ENCODE assay signal across 11 cellular contexts in genomic region chr12:6229224-6229748, GRCh38. TPM values are rescaled to one million over a fixed set of nuclear protein-coding genes. Genes with fewer than 3 reads are reported as not detected.
A peak's percentile ranks its signal among the peaks of the same experiment; 100 is the strongest.
DNase-seq lines count a peak whose midpoint lies in the region; ATAC-seq and TF ChIP-seq lines count a peak whose summit lies in the region.
"Had no signal": no experiment of that assay in that cellular context is flagged by ENCODE, and none has a peak within 500 bp of the region (broad histone marks: within the 10 kb centered on the region; RNA-seq: fewer than 3 reads in every experiment).

No MANE protein-coding gene starts in this region.

- H2AFZ ChIP-seq in neuronal stem cell (ENCODE audit: low read length), result no peak overlapping the region

- H2BK12ac ChIP-seq in neuronal stem cell (ENCODE audit: low read length), result no peak overlapping the region

- no peak overlapping the region for H2BK5ac ChIP-seq in neuronal stem cell (ENCODE audit: low read length)

- H4K91ac ChIP-seq in neuronal stem cell (ENCODE audit: low read depth, low read length, poor library complexity), result no peak overlapping the region

- intact Hi-C loops in left cardiac atrium (cut with DNase I) (no loop called here), aorta (cut with DNase I) (loop anchor here (2.0 kb wide), 1 partner anchor 50 kb away; no protein-coding TSS in a partner anchor)

- TF ChIP-seq CTCF in right atrium auricular region (IDR thresholded peaks at IDR 0.05), result no peak

- TF ChIP-seq POLR2A in erythroblast (IDR thresholded peaks at IDR 0.05; ENCODE audit: low read length), result no peak

- no peak overlapping the region for H3K14ac ChIP-seq in neuronal stem cell (ENCODE audit: low read length)

- ATAC-seq in left cardiac atrium (no peak), aorta (ENCODE audit: low FRiP score) (peak; percentile 17), HG03039 (IDR thresholded peaks at IDR 0.05; ENCODE audit: unreplicated experiment) (no peak)

- peaks cover 16% of the 10 kb centered on the region for H3K36me3 ChIP-seq in right atrium auricular region
- H3K36me3 ChIP-seq in neuronal stem cell (replicated peaks in 1 of 2; ENCODE audit: control insufficient read depth in 2 of 2, insufficient read depth in 2 of 2, low read length in 2 of 2), result no peaks in the 10 kb centered on the region
- no peaks in the 10 kb centered on the region for H3K36me3 ChIP-seq in aorta (ENCODE audit: control insufficient read depth in 1 of 2, insufficient read depth in 2 of 2, low read length in 1 of 2)

- H3K4me1 ChIP-seq in right atrium auricular region (peaks cover 0 to 99% of the 10 kb centered on the region in 2 donors), neuronal stem cell (ENCODE audit: control insufficient read depth in 2 of 2, insufficient read depth in 1 of 2, low read depth in 1 of 2, low read length in 2 of 2) (peaks cover 12 to 52% of the 10 kb centered on the region in 2 donors), aorta (ENCODE audit: control insufficient read depth in 1 of 2, insufficient read depth in 2 of 2, low read length in 2 of 2) (peaks cover 3 to 10% of the 10 kb centered on the region in 2 donors)

- H3K27ac ChIP-seq in right atrium auricular region (peak overlapping the region; percentile 84 to 87), cingulate gyrus (ENCODE audit: low read depth, low read length) (peak overlapping the region; percentile 93), neuronal stem cell (replicated peaks; ENCODE audit: low read length) (no peak overlapping the region), aorta (ENCODE audit: low read depth in 1 of 2, low read length in 2 of 2) (peak overlapping the region; percentile 95 to 98)

- H3K27me3 ChIP-seq in right atrium auricular region, result no peaks in the 10 kb centered on the region
- H3K27me3 ChIP-seq in neuronal stem cell (ENCODE audit: control insufficient read depth in 3 of 3, insufficient read depth in 3 of 3, low read depth in 1 of 3, low read length in 3 of 3), result no peaks in the 10 kb centered on the region
- H3K27me3 ChIP-seq in aorta (ENCODE audit: control insufficient read depth in 1 of 2, insufficient read depth in 2 of 2, low read length in 1 of 2), result no peaks in the 10 kb centered on the region
- H3K27me3 ChIP-seq: BE2C had no signal

- H3K18ac ChIP-seq in neuronal stem cell (ENCODE audit: low read length), result peak overlapping the region; percentile 30

- H3K4me3 ChIP-seq in right atrium auricular region, result no peak overlapping the region
- H3K4me3 ChIP-seq in neuronal stem cell (ENCODE audit: low read length in 2 of 2), result no peak overlapping the region
- no peak overlapping the region for H3K4me3 ChIP-seq in aorta (ENCODE audit: low read length in 2 of 2)

- no peak overlapping the region for H3K4me2 ChIP-seq in neuronal stem cell (ENCODE audit: insufficient read depth, low read length, poor library complexity, severe bottlenecking)

- no peaks in the 10 kb centered on the region for H3K79me1 ChIP-seq in neuronal stem cell (ENCODE audit: low read depth, low read length)

- no peak overlapping the region for H4K8ac ChIP-seq in neuronal stem cell (ENCODE audit: low read depth, low read length)

- H2BK15ac ChIP-seq in neuronal stem cell (ENCODE audit: low read length), result no peak overlapping the region

- DNase-seq in right atrium auricular region (ENCODE audit: low spot score) (no peak), left cardiac atrium (no peak), neuronal stem cell (ENCODE audit: low spot score) (no peak), aorta (no peak), activated gamma-delta T cell (lab: John Stamatoyannopoulos, UW) (no peak), erythroblast (lab: John Stamatoyannopoulos, UW) (no peak)
- DNase-seq: activated CD4-positive, alpha-beta memory T cell treated with anti-CD3 and anti-CD28 coated beads, Interleukin-2, amount 10 ng/mL, durations not matched to agents 7 days and 5 days; stimulated activated CD4-positive, alpha-beta T cell treated with anti-CD3 and anti-CD28 coated beads, Interleukin-4, amount 100 ng/mL, for 24 hours had no signal

- no peak overlapping the region for H3K4ac ChIP-seq in neuronal stem cell (ENCODE audit: low read length)

- WGBS in neuronal stem cell (ENCODE audit: extremely low coverage in 2 of 2, insufficient read length in 2 of 2, insufficient replicate concordance in 1 of 2), 2 donors, result no CpG with 5 or more reads among the region's 14 CpGs
- WGBS in aorta, 2 donors, result 9 to 10% methylated on average over 14 of the region's 14 CpGs

- H2AK5ac ChIP-seq in neuronal stem cell (ENCODE audit: low read depth, low read length), result peak overlapping the region; percentile 17

- H3K9ac ChIP-seq in neuronal stem cell (ENCODE audit: low read depth, low read length, poor library complexity), result no peak overlapping the region

- no peak overlapping the region for H3K23ac ChIP-seq in neuronal stem cell (ENCODE audit: low read depth, low read length, poor library complexity)

- H2BK120ac ChIP-seq in neuronal stem cell (ENCODE audit: low read depth, low read length), result no peak overlapping the region

- H3K9me3 ChIP-seq in right atrium auricular region (no peaks in the 10 kb centered on the region), neuronal stem cell (replicated peaks in 1 of 2; ENCODE audit: control insufficient read depth in 2 of 2, insufficient read depth in 1 of 2, low read depth in 1 of 2, low read length in 2 of 2) (no peaks in the 10 kb centered on the region), aorta (ENCODE audit: control insufficient read depth, low read length) (no peaks in the 10 kb centered on the region)
- H3K9me3 ChIP-seq: BE2C had no signal

RNA-seq across cellular contexts. Expression of gene CD9, which starts 29.1 kb away (rescaled TPM):
- total RNA-seq in right atrium auricular region (100 to 1,000 TPM; 126 to 230 TPM), left cardiac atrium (100 to 1,000 TPM in 1 of 2 donors, 10 to 100 TPM in 1; 55.1 to 167 TPM), aorta (100 to 1,000 TPM; 285 to 303 TPM)
- polyA plus RNA-seq in neuronal stem cell (2013, experiment 1 of 2), result 6.3 TPM
- 6.4 TPM for polyA plus RNA-seq in neuronal stem cell (2013, experiment 2 of 2)
- 100 to 1,000 TPM; 267 to 506 TPM for polyA plus RNA-seq in aorta

Comparison
In these comparisons a context has a peak if more than half of its experiments do, and no peak if none do; other contexts are left out.
1. intact Hi-C loops: an anchor here in aorta (2.0 kb wide); none called in left cardiac atrium.